Comparison of ENCODE assay signal across 9 cellular contexts in genomic region chr1:89547563-89548485, GRCh38. TPM values are rescaled to one million over a fixed set of nuclear protein-coding genes. Genes with fewer than 3 reads are reported as not detected.
DNase-seq lines count a peak whose midpoint lies in the region; ATAC-seq, FAIRE-seq and TF ChIP-seq lines count a peak whose summit lies in the region.
"Had no signal": no experiment of that assay in that cellular context is flagged by ENCODE, and none has a peak within 500 bp of the region (broad histone marks: within the 10 kb centered on the region; RNA-seq: fewer than 3 reads in every experiment).

No MANE protein-coding gene starts in this region.

- H3K4me3 ChIP-seq in AG10803 (ENCODE audit: low read length) (no peak overlapping the region), kidney (ENCODE audit: low read length in 2 of 2) (no peak overlapping the region), small intestine (ENCODE audit: low read depth in 1 of 2, low read length in 2 of 2) (no peak overlapping the region)

- no peaks in the 10 kb centered on the region for H3K27me3 ChIP-seq in small intestine (ENCODE audit: control insufficient read depth in 2 of 2, insufficient read depth in 2 of 2, low read length in 2 of 2)

- intact Hi-C loops in kidney (cut with DNase I) (no loop called here), CD14-positive monocyte (cut with micrococcal nuclease) (no loop called here)

- H3K4me1 ChIP-seq in kidney (ENCODE audit: control insufficient read depth in 1 of 2, insufficient read depth in 1 of 2, low read depth in 1 of 2, low read length in 2 of 2) = peaks cover 2 to 5% of the 10 kb centered on the region in 2 donors
- H3K4me1 ChIP-seq in small intestine (ENCODE audit: control insufficient read depth in 2 of 2, insufficient read depth in 1 of 2, low read depth in 1 of 2, low read length in 1 of 2) = peaks cover 9 to 21% of the 10 kb centered on the region in 2 donors

- H3K9me3 ChIP-seq in kidney (ENCODE audit: control insufficient read depth in 1 of 2, low read length in 2 of 2) (no peaks in the 10 kb centered on the region), small intestine (ENCODE audit: control insufficient read depth, low read depth) (no peaks in the 10 kb centered on the region)

- H3K9ac ChIP-seq in kidney (ENCODE audit: low read length in 2 of 2) = no peak overlapping the region

- peaks cover 8 to 15% of the 10 kb centered on the region in 2 donors for H3K36me3 Mint-ChIP-seq in activated T-cell treated with anti-CD3 and anti-CD28 coated beads, Interleukin-2, amount 50 U/mL, for 72 hours (ENCODE audit: insufficient read depth in 2 of 2)
- H3K36me3 Mint-ChIP-seq in CD14-positive monocyte = peaks cover 6 to 15% of the 10 kb centered on the region in 2 donors
- no peaks in the 10 kb centered on the region for H3K36me3 Mint-ChIP-seq in nephron progenitor cell (ENCODE audit: low read depth)

- no peaks in the 10 kb centered on the region for H3K36me3 ChIP-seq in kidney (ENCODE audit: control insufficient read depth in 1 of 2, insufficient read depth in 2 of 2, low read length in 2 of 2)
- H3K36me3 ChIP-seq in small intestine (ENCODE audit: control insufficient read depth in 2 of 2, insufficient read depth in 2 of 2, low read length in 2 of 2) = peaks cover 0 to 1% of the 10 kb centered on the region in 2 donors

- 77 to 85% (median 78%) methylated on average over 3 of the region's 3 CpGs for WGBS in small intestine, 3 donors

- H3K27ac Mint-ChIP-seq in activated T-cell treated with anti-CD3 and anti-CD28 coated beads, Interleukin-2, amount 50 U/mL, for 72 hours = peak overlapping the region; percentile 99
- H3K27ac Mint-ChIP-seq in CD14-positive monocyte = no peak overlapping the region
- H3K27ac Mint-ChIP-seq in nephron progenitor cell = no peak overlapping the region

- H3K4me3 Mint-ChIP-seq in activated T-cell treated with anti-CD3 and anti-CD28 coated beads, Interleukin-2, amount 50 U/mL, for 72 hours = peak overlapping the region; percentile 52 to 66
- H3K4me3 Mint-ChIP-seq in CD14-positive monocyte = no peak overlapping the region
- H3K4me3 Mint-ChIP-seq in nephron progenitor cell = no peak overlapping the region

- no peak for TF ChIP-seq CTCF in AG10803 (conservative IDR thresholded peaks at IDR 0.05; ENCODE audit: low read length)
- no peak for TF ChIP-seq CTCF in kidney (IDR thresholded peaks at IDR 0.05; ENCODE audit: borderline replicate concordance, extremely low read depth, insufficient read depth)
- TF ChIP-seq CTCF in CD14-positive monocyte (IDR thresholded peaks at IDR 0.05) = no peak
- TF ChIP-seq CTCF in nephron progenitor cell (IDR thresholded peaks at IDR 0.05) = no peak

- H3K27me3 Mint-ChIP-seq in activated T-cell treated with anti-CD3 and anti-CD28 coated beads, Interleukin-2, amount 50 U/mL, for 72 hours (ENCODE audit: low read depth) = no peaks in the 10 kb centered on the region
- H3K27me3 Mint-ChIP-seq in CD14-positive monocyte (ENCODE audit: low read depth in 3 of 3) = peaks cover 0 to 1% (median 0%) of the 10 kb centered on the region in 3 donors
- H3K27me3 Mint-ChIP-seq in nephron progenitor cell (ENCODE audit: low read depth, poor library complexity) = no peaks in the 10 kb centered on the region

- H3K9me3 Mint-ChIP-seq in activated T-cell treated with anti-CD3 and anti-CD28 coated beads, Interleukin-2, amount 50 U/mL, for 72 hours = no peaks in the 10 kb centered on the region
- H3K9me3 Mint-ChIP-seq in CD14-positive monocyte (no peaks in the 10 kb centered on the region), nephron progenitor cell (no peaks in the 10 kb centered on the region)

- peak; percentile 35 for FAIRE-seq in kidney (lab: Jason Lieb, UNC)
- FAIRE-seq in small intestine (lab: Jason Lieb, UNC) = no peak
- FAIRE-seq: RCC 7860 had no signal

- H3K27ac ChIP-seq in kidney (ENCODE audit: low read depth in 2 of 2, low read length in 2 of 2) = no peak overlapping the region
- no peak overlapping the region for H3K27ac ChIP-seq in small intestine (ENCODE audit: low read depth in 1 of 2, low read length in 1 of 2)

- ATAC-seq in HG03432 (IDR thresholded peaks at IDR 0.05; ENCODE audit: unreplicated experiment) = peak; percentile 47
- peak; percentile 55 to 59 for ATAC-seq in activated T-cell treated with anti-CD3 and anti-CD28 coated beads, Interleukin-2, amount 50 U/mL, for 72 hours (replicated peaks in 1 of 2)

- DNase-seq in AG10803 (ENCODE audit: low read depth) (peak; percentile 80), kidney (no peak), D341Med (ENCODE audit: low spot score) (no peak), small intestine (no peak), CD14-positive monocyte (ENCODE audit: low spot score) (no peak), nephron progenitor cell (no peak)
- DNase-seq in activated T-cell treated with anti-CD3 and anti-CD28 coated beads, Interleukin-2, amount 50 U/mL, for 72 hours = no peak

- H3K4me1 Mint-ChIP-seq in activated T-cell treated with anti-CD3 and anti-CD28 coated beads, Interleukin-2, amount 50 U/mL, for 72 hours (ENCODE audit: low read depth) = peaks cover 92% of the 10 kb centered on the region
- H3K4me1 Mint-ChIP-seq in CD14-positive monocyte = peaks cover 19% of the 10 kb centered on the region
- H3K4me1 Mint-ChIP-seq in nephron progenitor cell = no peaks in the 10 kb centered on the region

RNA-seq across cellular contexts. Expression of gene LRRC8B, which starts 23.2 kb away (rescaled TPM):
- total RNA-seq in activated T-cell treated with anti-CD3 and anti-CD28 coated beads, Interleukin-2, amount 50 U/mL, for 72 hours = 10 to 100 TPM; 33.8 to 38.9 TPM
- 15.1 TPM for total RNA-seq in kidney
- polyA plus RNA-seq in kidney (ENCODE audit: insufficient read depth, low read depth, low replicate concordance) = 2.4 TPM
- polyA plus RNA-seq in small intestine = 1 to 10 TPM; 1.6 to 5.7 (median 2.7) TPM
- 1 to 10 TPM; 4.5 to 7.9 TPM for polyA plus RNA-seq in CD14-positive monocyte

Comparison
In these comparisons a context has a peak if more than half of its experiments do, and no peak if none do; other contexts are left out.
1. H3K4me3 Mint-ChIP-seq: peak in activated T-cell treated with anti-CD3 and anti-CD28 coated beads, Interleukin-2, amount 50 U/mL, for 72 hours (2 of 2); none in CD14-positive monocyte (0 of 2) and nephron progenitor cell (single experiment).